In the genomic region with DNA sequence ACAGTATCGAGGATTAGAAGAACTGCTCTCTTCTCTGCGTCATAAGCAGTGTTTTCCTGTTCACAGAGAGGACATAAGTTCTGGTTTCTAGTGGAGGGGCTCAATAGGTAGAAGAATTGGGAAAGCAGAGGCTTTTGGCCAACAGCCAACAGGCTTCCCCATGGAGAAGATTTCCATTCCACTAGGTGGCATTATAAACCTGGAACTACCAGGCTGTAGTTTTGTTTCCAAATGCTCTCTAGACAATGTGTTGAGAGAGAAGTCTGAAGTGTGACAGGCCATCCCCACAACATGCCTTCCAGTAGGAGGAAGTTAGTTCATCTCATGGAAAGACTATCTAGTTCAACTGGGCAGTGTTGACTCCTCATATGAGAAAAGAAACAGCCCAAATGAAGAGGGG, we compare ENCODE assay signal across 1 cellular context.
TF ChIP-seq lines count a peak whose summit lies in the region.

No MANE protein-coding gene starts in this region.

TF ChIP-seq in GM23338, 12 proteins besides CTCF, POLR2A, EP300 and RAD21:
- TF ChIP-seq, protein P1, sequence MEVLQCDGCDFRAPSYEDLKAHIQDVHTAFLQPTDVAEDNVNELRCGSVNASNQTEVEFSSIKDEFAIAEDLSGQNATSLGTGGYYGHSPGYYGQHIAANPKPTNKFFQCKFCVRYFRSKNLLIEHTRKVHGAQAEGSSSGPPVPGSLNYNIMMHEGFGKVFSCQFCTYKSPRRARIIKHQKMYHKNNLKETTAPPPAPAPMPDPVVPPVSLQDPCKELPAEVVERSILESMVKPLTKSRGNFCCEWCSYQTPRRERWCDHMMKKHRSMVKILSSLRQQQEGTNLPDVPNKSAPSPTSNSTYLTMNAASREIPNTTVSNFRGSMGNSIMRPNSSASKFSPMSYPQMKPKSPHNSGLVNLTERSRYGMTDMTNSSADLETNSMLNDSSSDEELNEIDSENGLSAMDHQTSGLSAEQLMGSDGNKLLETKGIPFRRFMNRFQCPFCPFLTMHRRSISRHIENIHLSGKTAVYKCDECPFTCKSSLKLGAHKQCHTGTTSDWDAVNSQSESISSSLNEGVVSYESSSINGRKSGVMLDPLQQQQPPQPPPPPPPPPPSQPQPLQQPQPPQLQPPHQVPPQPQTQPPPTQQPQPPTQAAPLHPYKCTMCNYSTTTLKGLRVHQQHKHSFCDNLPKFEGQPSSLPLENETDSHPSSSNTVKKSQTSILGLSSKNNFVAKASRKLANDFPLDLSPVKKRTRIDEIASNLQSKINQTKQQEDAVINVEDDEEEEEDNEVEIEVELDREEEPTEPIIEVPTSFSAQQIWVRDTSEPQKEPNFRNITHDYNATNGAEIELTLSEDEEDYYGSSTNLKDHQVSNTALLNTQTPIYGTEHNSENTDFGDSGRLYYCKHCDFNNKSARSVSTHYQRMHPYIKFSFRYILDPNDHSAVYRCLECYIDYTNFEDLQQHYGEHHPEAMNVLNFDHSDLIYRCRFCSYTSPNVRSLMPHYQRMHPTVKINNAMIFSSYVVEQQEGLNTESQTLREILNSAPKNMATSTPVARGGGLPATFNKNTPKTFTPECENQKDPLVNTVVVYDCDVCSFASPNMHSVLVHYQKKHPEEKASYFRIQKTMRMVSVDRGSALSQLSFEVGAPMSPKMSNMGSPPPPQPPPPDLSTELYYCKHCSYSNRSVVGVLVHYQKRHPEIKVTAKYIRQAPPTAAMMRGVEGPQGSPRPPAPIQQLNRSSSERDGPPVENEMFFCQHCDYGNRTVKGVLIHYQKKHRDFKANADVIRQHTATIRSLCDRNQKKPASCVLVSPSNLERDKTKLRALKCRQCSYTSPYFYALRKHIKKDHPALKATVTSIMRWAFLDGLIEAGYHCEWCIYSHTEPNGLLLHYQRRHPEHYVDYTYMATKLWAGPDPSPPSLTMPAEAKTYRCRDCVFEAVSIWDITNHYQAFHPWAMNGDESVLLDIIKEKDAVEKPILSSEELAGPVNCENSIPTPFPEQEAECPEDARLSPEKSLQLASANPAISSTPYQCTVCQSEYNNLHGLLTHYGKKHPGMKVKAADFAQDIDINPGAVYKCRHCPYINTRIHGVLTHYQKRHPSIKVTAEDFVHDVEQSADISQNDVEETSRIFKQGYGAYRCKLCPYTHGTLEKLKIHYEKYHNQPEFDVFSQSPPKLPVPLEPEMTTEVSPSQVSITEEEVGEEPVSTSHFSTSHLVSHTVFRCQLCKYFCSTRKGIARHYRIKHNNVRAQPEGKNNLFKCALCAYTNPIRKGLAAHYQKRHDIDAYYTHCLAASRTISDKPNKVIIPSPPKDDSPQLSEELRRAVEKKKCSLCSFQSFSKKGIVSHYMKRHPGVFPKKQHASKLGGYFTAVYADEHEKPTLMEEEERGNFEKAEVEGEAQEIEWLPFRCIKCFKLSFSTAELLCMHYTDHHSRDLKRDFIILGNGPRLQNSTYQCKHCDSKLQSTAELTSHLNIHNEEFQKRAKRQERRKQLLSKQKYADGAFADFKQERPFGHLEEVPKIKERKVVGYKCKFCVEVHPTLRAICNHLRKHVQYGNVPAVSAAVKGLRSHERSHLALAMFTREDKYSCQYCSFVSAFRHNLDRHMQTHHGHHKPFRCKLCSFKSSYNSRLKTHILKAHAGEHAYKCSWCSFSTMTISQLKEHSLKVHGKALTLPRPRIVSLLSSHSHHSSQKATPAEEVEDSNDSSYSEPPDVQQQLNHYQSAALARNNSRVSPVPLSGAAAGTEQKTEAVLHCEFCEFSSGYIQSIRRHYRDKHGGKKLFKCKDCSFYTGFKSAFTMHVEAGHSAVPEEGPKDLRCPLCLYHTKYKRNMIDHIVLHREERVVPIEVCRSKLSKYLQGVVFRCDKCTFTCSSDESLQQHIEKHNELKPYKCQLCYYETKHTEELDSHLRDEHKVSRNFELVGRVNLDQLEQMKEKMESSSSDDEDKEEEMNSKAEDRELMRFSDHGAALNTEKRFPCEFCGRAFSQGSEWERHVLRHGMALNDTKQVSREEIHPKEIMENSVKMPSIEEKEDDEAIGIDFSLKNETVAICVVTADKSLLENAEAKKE (CRISPR knock-in tag; IDR thresholded peaks at IDR 0.05), result no peak
